8 cellular contexts compared by ENCODE assay signal in genomic region chr5:181053760-181054122, GRCh38. TPM values are rescaled to one million over a fixed set of nuclear protein-coding genes. Genes with fewer than 3 reads are reported as not detected.
A peak's percentile ranks its signal among the peaks of the same experiment; 100 is the strongest.
DNase-seq lines count a peak whose midpoint lies in the region; ATAC-seq and TF ChIP-seq lines count a peak whose summit lies in the region.

No MANE protein-coding gene starts in this region.

- H3K9me3 Mint-ChIP-seq in activated naive CD4-positive, alpha-beta T cell treated with anti-CD3 and anti-CD28 coated beads, Interleukin-2, amount 10 ng/mL, durations not matched to agents 7 days and 5 days = no peaks in the 10 kb centered on the region
- H3K9me3 Mint-ChIP-seq in type B pancreatic cell = no peaks in the 10 kb centered on the region

- H3K4me3 ChIP-seq in astrocyte of the spinal cord (ENCODE audit: low read depth, low read length) (peak overlapping the region; percentile 10), lower lobe of right lung (peak overlapping the region; percentile 62)

- intact Hi-C loops in lower lobe of right lung (cut with DNase I) = no loop called here

- H3K27ac ChIP-seq in lower lobe of right lung = peak overlapping the region; percentile 80

- H3K27me3 ChIP-seq in lower lobe of right lung (ENCODE audit: low read depth) = peaks cover 88% of the 10 kb centered on the region

- peaks cover 31% of the 10 kb centered on the region for H3K4me1 ChIP-seq in lower lobe of right lung

- H3K27me3 Mint-ChIP-seq in activated naive CD4-positive, alpha-beta T cell treated with anti-CD3 and anti-CD28 coated beads, Interleukin-2, amount 10 ng/mL, durations not matched to agents 7 days and 5 days = peaks cover 95% of the 10 kb centered on the region
- peaks cover 92% of the 10 kb centered on the region for H3K27me3 Mint-ChIP-seq in type B pancreatic cell

- no peak for TF ChIP-seq CTCF in astrocyte of the spinal cord (IDR thresholded peaks at IDR 0.05; ENCODE audit: low read depth, low read length)
- no peak for TF ChIP-seq CTCF in lower lobe of right lung (IDR thresholded peaks at IDR 0.05)
- TF ChIP-seq CTCF in type B pancreatic cell (conservative IDR thresholded peaks at IDR 0.05) = no peak

- H3K36me3 Mint-ChIP-seq in activated naive CD4-positive, alpha-beta T cell treated with anti-CD3 and anti-CD28 coated beads, Interleukin-2, amount 10 ng/mL, durations not matched to agents 7 days and 5 days = peaks cover 4% of the 10 kb centered on the region
- H3K36me3 Mint-ChIP-seq in type B pancreatic cell = peaks cover 6% of the 10 kb centered on the region

- no peak overlapping the region for H3K27ac Mint-ChIP-seq in activated naive CD4-positive, alpha-beta T cell treated with anti-CD3 and anti-CD28 coated beads, Interleukin-2, amount 10 ng/mL, durations not matched to agents 7 days and 5 days
- no peak overlapping the region for H3K27ac Mint-ChIP-seq in type B pancreatic cell

- in situ Hi-C loops in astrocyte of the spinal cord (cut with HindIII; ENCODE audit: low sequenced_read_pairs) = no loop called here

- no peaks in the 10 kb centered on the region for H3K9me3 ChIP-seq in lower lobe of right lung

- no peaks in the 10 kb centered on the region for H3K36me3 ChIP-seq in lower lobe of right lung

- no peak for DNase-seq in activated naive CD4-positive, alpha-beta T cell treated with anti-CD3 and anti-CD28 coated beads, Interleukin-2, amount 10 ng/mL, durations not matched to agents 7 days and 5 days
- DNase-seq in activated naive CD4-positive, alpha-beta T cell (lab: John Stamatoyannopoulos, UW) = no peak
- DNase-seq in astrocyte of the spinal cord (ENCODE audit: low read depth, low spot score) (no peak), lower lobe of right lung (no peak), type B pancreatic cell (ENCODE audit: extremely low spot score, unreplicated experiment) (no peak), NCI-H1092 (lab: John Stamatoyannopoulos, UW) (no peak)

- ATAC-seq in lower lobe of right lung (peak; percentile 40 to 46), GM21717 (IDR thresholded peaks at IDR 0.05; ENCODE audit: unreplicated experiment) (no peak), HG02763 (IDR thresholded peaks at IDR 0.05; ENCODE audit: unreplicated experiment) (no peak)

- H3K4me1 Mint-ChIP-seq in activated naive CD4-positive, alpha-beta T cell treated with anti-CD3 and anti-CD28 coated beads, Interleukin-2, amount 10 ng/mL, durations not matched to agents 7 days and 5 days = peaks cover 17% of the 10 kb centered on the region
- peaks cover 16% of the 10 kb centered on the region for H3K4me1 Mint-ChIP-seq in type B pancreatic cell (ENCODE audit: unreplicated experiment)

- CTCF ChIA-PET in activated naive CD4-positive, alpha-beta T cell treated with anti-CD3 and anti-CD28 coated beads, Interleukin-2, amount 10 ng/mL, durations not matched to agents 7 days and 5 days (lab: Charles Lee) = no interaction called here

- peak overlapping the region; percentile 58 for H3K4me3 Mint-ChIP-seq in activated naive CD4-positive, alpha-beta T cell treated with anti-CD3 and anti-CD28 coated beads, Interleukin-2, amount 10 ng/mL, durations not matched to agents 7 days and 5 days
- H3K4me3 Mint-ChIP-seq in type B pancreatic cell = peak overlapping the region; percentile 77

RNA-seq across cellular contexts. Expression of gene BTNL9, which starts 13.7 kb away (rescaled TPM):
- 125 TPM for total RNA-seq in lower lobe of right lung
- 0.19 and 0.39 TPM in 2 replicates for total RNA-seq in type B pancreatic cell (ENCODE audit: low replicate concordance)

Comparison
In these comparisons a context has a peak if more than half of its experiments do, and no peak if none do; other contexts are left out.
1. ATAC-seq: peak in lower lobe of right lung (2 of 2); none in GM21717 (single experiment) and HG02763 (single experiment).
2. RNA of gene BTNL9, which starts 13.7 kb away (total RNA-seq): 125 TPM in lower lobe of right lung (single experiment); 0.19 to 0.39 TPM in type B pancreatic cell; every median in the first group is over 10 times any median in the second.